ENCODE assay signal across 18 cellular contexts in genomic region chr1:225866981-225867380, GRCh38. TPM values are rescaled to one million over a fixed set of nuclear protein-coding genes. Genes with fewer than 3 reads are reported as not detected.
DNase-seq lines count a peak whose midpoint lies in the region; ATAC-seq and TF ChIP-seq lines count a peak whose summit lies in the region.
"Had no signal": no experiment of that assay in that cellular context is flagged by ENCODE, and none has a peak within 500 bp of the region (broad histone marks: within the 10 kb centered on the region; RNA-seq: fewer than 3 reads in every experiment).

No MANE protein-coding gene starts in this region.

- DNase-seq in left ventricle myocardium superior (peak; percentile 7), cardiac septum (ENCODE audit: low spot score) (no peak), T-cell (no peak), substantia nigra (lab: John Stamatoyannopoulos, UW) (peak in 3 of 49 donors; percentile 27 to 52 (median 36)), ovary (no peak), AML-193 (lab: John Stamatoyannopoulos, UW) (no peak), NCI-H1048 (lab: John Stamatoyannopoulos, UW) (no peak)
- DNase-seq in effector memory CD4-positive, alpha-beta T cell = no peak
- DNase-seq: DMS153; effector CD8-positive, alpha-beta T cell; kidney glomerular epithelial cell; midbrain; NCI-H2081; stimulated activated CD4-positive, alpha-beta T cell treated with anti-CD3 and anti-CD28 coated beads, Interleukin-4, amount 100 ng/mL, for 1 hour; tibial artery had no signal

- H3K36me3 ChIP-seq in effector memory CD4-positive, alpha-beta T cell (ENCODE audit: control insufficient read depth, insufficient read depth, low read length) = peaks cover 87% of the 10 kb centered on the region
- no peaks in the 10 kb centered on the region for H3K36me3 ChIP-seq in ovary

- peaks cover 42% of the 10 kb centered on the region for H3K36me3 Mint-ChIP-seq in T-cell

- CTCF ChIA-PET in T-cell (lab: Charles Lee) = interaction anchor here in 1 of 2 donors (1.5 kb wide), 1 partner anchor 89 kb away, joined by 7 read pairs; the partner anchor contains the start of gene SRP9

- peak overlapping the region; percentile 15 to 71 (median 43) for H3K4me3 Mint-ChIP-seq in T-cell

- WGBS in ovary, 3 donors = 51 to 63% (median 55%) methylated on average over 6 of the region's 6 CpGs

- intact Hi-C loops in left ventricle myocardium superior (cut with micrococcal nuclease) (no loop called here), cardiac septum (cut with DNase I) (no loop called here), ovary (cut with DNase I) (no loop called here)

- no peaks in the 10 kb centered on the region for H3K9me3 ChIP-seq in effector memory CD4-positive, alpha-beta T cell (ENCODE audit: control insufficient read depth, low read length)
- H3K9me3 ChIP-seq in ovary = no peaks in the 10 kb centered on the region
- H3K9me3 ChIP-seq: SJSA1, tibial artery had no signal

- TF ChIP-seq EP300 in ovary (IDR thresholded peaks at IDR 0.05) = no peak

- peaks cover 35% of the 10 kb centered on the region for H3K4me1 ChIP-seq in effector memory CD4-positive, alpha-beta T cell (ENCODE audit: control insufficient read depth, insufficient read depth, low read length, poor library complexity, severe bottlenecking)
- H3K4me1 ChIP-seq in ovary (ENCODE audit: insufficient read depth) = no peaks in the 10 kb centered on the region

- no peak for TF ChIP-seq CTCF in ovary (IDR thresholded peaks at IDR 0.05)

- H3K27ac Mint-ChIP-seq in T-cell = peak overlapping the region; percentile 82 to 95

- no peaks in the 10 kb centered on the region for H3K27me3 ChIP-seq in effector memory CD4-positive, alpha-beta T cell (replicated peaks; ENCODE audit: control insufficient read depth, insufficient read depth, low read length, poor library complexity, severe bottlenecking)
- H3K27me3 ChIP-seq in ovary = no peaks in the 10 kb centered on the region
- H3K27me3 ChIP-seq: SJSA1, tibial artery had no signal

- no peaks in the 10 kb centered on the region for H3K9me3 Mint-ChIP-seq in T-cell

- peaks cover 51 to 73% (median 67%) of the 10 kb centered on the region in 3 donors for H3K4me1 Mint-ChIP-seq in T-cell

- no peak for ATAC-seq in left ventricle myocardium superior
- ATAC-seq in T-cell (replicated peaks in 1 of 4) = no peak

- no peak overlapping the region for H3K4me3 ChIP-seq in effector memory CD4-positive, alpha-beta T cell (ENCODE audit: insufficient read depth, low read depth, low read length, poor library complexity, severe bottlenecking)
- no peak overlapping the region for H3K4me3 ChIP-seq in ovary
- H3K4me3 ChIP-seq: SJSA1, tibial artery had no signal

- no peaks in the 10 kb centered on the region for H3K27me3 Mint-ChIP-seq in T-cell

- no peak for TF ChIP-seq POLR2A in ovary (IDR thresholded peaks at IDR 0.05)

- H3K27ac ChIP-seq in effector memory CD4-positive, alpha-beta T cell (ENCODE audit: insufficient read depth, low read length, poor library complexity, severe bottlenecking) = peak overlapping the region; percentile 59
- H3K27ac ChIP-seq in substantia nigra (ENCODE audit: low read depth, low read length, poor library complexity, severe bottlenecking) = peak overlapping the region; percentile 36
- H3K27ac ChIP-seq in ovary = no peak overlapping the region
- H3K27ac ChIP-seq: parathyroid adenoma, SJSA1, tibial artery had no signal

- POLR2A ChIA-PET in T-cell (lab: Charles Lee) = no interaction called here

RNA-seq across cellular contexts. Expression of gene TMEM63A, which starts 15.2 kb away (rescaled TPM):
- 30.7 TPM for total RNA-seq in left ventricle myocardium superior
- total RNA-seq in cardiac septum = 21.4 TPM
- total RNA-seq in T-cell = 100 to 1,000 TPM; 332 to 473 (median 390) TPM
- 10 to 100 TPM; 42.4 to 82.8 (median 65.5) TPM for total RNA-seq in ovary
- polyA plus RNA-seq in ovary = 10 to 100 TPM; 29.6 to 36.2 TPM

RNA-seq across cellular contexts. Expression of gene LEFTY1, which starts 22.0 kb away (rescaled TPM):
- total RNA-seq in left ventricle myocardium superior (not detected), cardiac septum (not detected), T-cell (under 1 TPM; 0.23 to 0.63 (median 0.35) TPM), ovary (1 to 10 TPM; 1.3 to 5.1 (median 2.0) TPM)
- polyA plus RNA-seq in ovary = 1 to 10 TPM in 1 of 2 donors, under 1 TPM in 1; 0.43 to 3.8 TPM
- total RNA-seq: HT1080, SJSA1 had no signal

RNA-seq across cellular contexts. Expression of gene EPHX1, which starts 57.1 kb away (rescaled TPM):
- total RNA-seq in left ventricle myocardium superior (76.8 TPM), cardiac septum (39.2 TPM), T-cell (1 to 10 TPM in 4 of 5 donors, under 1 TPM in 1; 0.98 to 5.2 (median 3.7) TPM), ovary (100 to 1,000 TPM; 213 to 462 (median 302) TPM)
- 100 to 1,000 TPM; 285 to 566 TPM for polyA plus RNA-seq in ovary

RNA-seq across cellular contexts. Expression of gene PYCR2, which starts 57.1 kb away (rescaled TPM):
- total RNA-seq in left ventricle myocardium superior (62.3 TPM), cardiac septum (68.6 TPM), T-cell (100 to 1,000 TPM in 3 of 5 donors, 10 to 100 TPM in 2; 54.4 to 138 (median 126) TPM), ovary (10 to 100 TPM; 48.8 to 93.3 (median 58.7) TPM)
- 10 to 100 TPM; 35.8 to 66.1 TPM for polyA plus RNA-seq in ovary

Comparison
In these comparisons a context has a peak if more than half of its experiments do, and no peak if none do; other contexts are left out.
1. H3K27ac ChIP-seq: peak in effector memory CD4-positive, alpha-beta T cell (single experiment) and substantia nigra (single experiment); none in ovary (0 of 2).